ENCODE assay signal across 11 cellular contexts in genomic region chr3:121529308-121529707, GRCh38. TPM values are rescaled to one million over a fixed set of nuclear protein-coding genes. Genes with fewer than 3 reads are reported as not detected.
DNase-seq lines count a peak whose midpoint lies in the region; ATAC-seq, FAIRE-seq and TF ChIP-seq lines count a peak whose summit lies in the region.
"Had no signal": no experiment of that assay in that cellular context is flagged by ENCODE, and none has a peak within 500 bp of the region (broad histone marks: within the 10 kb centered on the region; RNA-seq: fewer than 3 reads in every experiment).

No MANE protein-coding gene starts in this region.

- H3K36me3 ChIP-seq in WERI-Rb-1: peaks cover 57% of the 10 kb centered on the region

- no peaks in the 10 kb centered on the region for H3K9me3 Mint-ChIP-seq in activated CD8-positive, alpha-beta memory T cell treated with anti-CD3 and anti-CD28 coated beads, Interleukin-2, amount 10 ng/mL, durations not matched to agents 7 days and 5 days (ENCODE audit: low read depth)
- H3K9me3 Mint-ChIP-seq: neural progenitor cell had no signal

- peak; percentile 53 for TF ChIP-seq CTCF in AG04449 (IDR thresholded peaks at IDR 0.05; ENCODE audit: insufficient read depth, low read length, missing control alignments)
- TF ChIP-seq CTCF in WERI-Rb-1 (IDR thresholded peaks at IDR 0.05; ENCODE audit: low read depth, low read length): peak; percentile 35; the same call in 1 of the 2 replicates
- peak; percentile 54 for TF ChIP-seq CTCF in foreskin keratinocyte (conservative IDR thresholded peaks at IDR 0.05)

- DNase-seq in AG04449 (ENCODE audit: low read depth, low spot score) (no peak), GM12892 (ENCODE audit: insufficient read length) (no peak), WERI-Rb-1 (no peak), foreskin keratinocyte (no peak)
- no peak for DNase-seq in activated CD8-positive, alpha-beta memory T cell treated with anti-CD3 and anti-CD28 coated beads, Interleukin-2, amount 50 U/mL, for 4 hours
- DNase-seq in activated CD8-positive, alpha-beta memory T cell treated with anti-CD3 and anti-CD28 coated beads, Interleukin-2, amount 10 ng/mL, durations not matched to agents 7 days and 5 days: no peak
- DNase-seq: activated effector memory CD4-positive, alpha-beta T cell treated with anti-CD3 and anti-CD28 coated beads, Interleukin-2, amount 50 U/mL, for 16 hours; NCI-H2029 had no signal

- ATAC-seq in foreskin keratinocyte (peak; percentile 11), GM18505 (IDR thresholded peaks at IDR 0.05; ENCODE audit: unreplicated experiment) (no peak), HG02981 (IDR thresholded peaks at IDR 0.05; ENCODE audit: unreplicated experiment) (no peak)
- no peak for ATAC-seq in activated CD8-positive, alpha-beta memory T cell treated with anti-CD3 and anti-CD28 coated beads, Interleukin-2, amount 10 ng/mL, durations not matched to agents 7 days and 5 days

- H3K27me3 ChIP-seq in WERI-Rb-1 (ENCODE audit: insufficient read depth, low read depth, severe bottlenecking) (no peaks in the 10 kb centered on the region), foreskin keratinocyte (no peaks in the 10 kb centered on the region)
- H3K27me3 ChIP-seq: neural progenitor cell had no signal

- no peak for TF ChIP-seq POLR2A in GM12892 (IDR thresholded peaks at IDR 0.05; ENCODE audit: low read depth, low read length)
- no peak for TF ChIP-seq POLR2A in GM18505 (IDR thresholded peaks at IDR 0.05; ENCODE audit: borderline replicate concordance, extremely low read depth, insufficient read depth, insufficient read length)

- H3K36me3 Mint-ChIP-seq in activated CD8-positive, alpha-beta memory T cell treated with anti-CD3 and anti-CD28 coated beads, Interleukin-2, amount 10 ng/mL, durations not matched to agents 7 days and 5 days: peaks cover 61% of the 10 kb centered on the region

- CTCF ChIA-PET in AG04449 (lab: Yijun Ruan, JAX): interaction anchor here (0.5 to 4.6 kb wide), 12 partner anchors 9 to 971 kb away, joined by 3 to 21 read pairs (median 4); partner anchors contain the start of gene POLQ
- CTCF ChIA-PET in activated CD8-positive, alpha-beta memory T cell treated with anti-CD3 and anti-CD28 coated beads, Interleukin-2, amount 10 ng/mL, durations not matched to agents 7 days and 5 days (lab: Charles Lee): interaction anchor here (1.3 to 1.6 kb wide), 2 partner anchors 10 to 12 kb away, joined by 3 read pairs; no protein-coding TSS in a partner anchor

- no peaks in the 10 kb centered on the region for H3K4me1 ChIP-seq in foreskin keratinocyte
- H3K4me1 ChIP-seq: neural progenitor cell had no signal

- no peak overlapping the region for H3K27ac ChIP-seq in WERI-Rb-1
- H3K27ac ChIP-seq in foreskin keratinocyte: no peak overlapping the region
- H3K27ac ChIP-seq: neural progenitor cell had no signal

- H3K27ac Mint-ChIP-seq in activated CD8-positive, alpha-beta memory T cell treated with anti-CD3 and anti-CD28 coated beads, Interleukin-2, amount 10 ng/mL, durations not matched to agents 7 days and 5 days: no peak overlapping the region
- H3K27ac Mint-ChIP-seq: neural progenitor cell had no signal

- no peak overlapping the region for H3K4me3 ChIP-seq in AG04449 (ENCODE audit: low read depth, low read length)
- no peak overlapping the region for H3K4me3 ChIP-seq in WERI-Rb-1 (ENCODE audit: low read depth, low read length)
- H3K4me3 ChIP-seq: neural progenitor cell had no signal

- H3K9me3 ChIP-seq in WERI-Rb-1 (ENCODE audit: severe bottlenecking): no peaks in the 10 kb centered on the region

- H3K4me1 Mint-ChIP-seq in activated CD8-positive, alpha-beta memory T cell treated with anti-CD3 and anti-CD28 coated beads, Interleukin-2, amount 10 ng/mL, durations not matched to agents 7 days and 5 days: peaks cover 7% of the 10 kb centered on the region
- H3K4me1 Mint-ChIP-seq: neural progenitor cell had no signal

- H3K27me3 Mint-ChIP-seq in activated CD8-positive, alpha-beta memory T cell treated with anti-CD3 and anti-CD28 coated beads, Interleukin-2, amount 10 ng/mL, durations not matched to agents 7 days and 5 days: no peaks in the 10 kb centered on the region

- H3K4me3 Mint-ChIP-seq in activated CD8-positive, alpha-beta memory T cell treated with anti-CD3 and anti-CD28 coated beads, Interleukin-2, amount 10 ng/mL, durations not matched to agents 7 days and 5 days: no peak overlapping the region
- H3K4me3 Mint-ChIP-seq: neural progenitor cell had no signal

- POLR2A ChIA-PET in AG04449 (lab: Yijun Ruan, JAX): no interaction called here

- FAIRE-seq in GM12892 (lab: Jason Lieb, UNC): peak; percentile 75

RNA-seq across cellular contexts. Expression of gene POLQ, which starts 16.5 kb away (rescaled TPM):
- 6.3 TPM for polyA plus RNA-seq in GM12892 (2012; ENCODE audit: missing spikeins)
- 12.5 and 14.8 TPM in 2 replicates for total RNA-seq in foreskin keratinocyte
- polyA plus RNA-seq in foreskin keratinocyte: 2.0 and 2.9 TPM in 2 replicates
- 10 to 100 TPM; 34.3 to 55.8 TPM for total RNA-seq in activated CD8-positive, alpha-beta memory T cell treated with anti-CD3 and anti-CD28 coated beads, Interleukin-2, amount 10 ng/mL, durations not matched to agents 7 days and 5 days

RNA-seq across cellular contexts. Expression of gene ARGFX, which starts 38.4 kb away (rescaled TPM):
- not detected for polyA plus RNA-seq in GM12892 (2012; ENCODE audit: missing spikeins)
- total RNA-seq in foreskin keratinocyte: not detected in 2 replicates
- polyA plus RNA-seq in foreskin keratinocyte: not detected in 2 replicates
- total RNA-seq in activated CD8-positive, alpha-beta memory T cell treated with anti-CD3 and anti-CD28 coated beads, Interleukin-2, amount 10 ng/mL, durations not matched to agents 7 days and 5 days: not detected
